12 cellular contexts compared by ENCODE assay signal in genomic region chr12:92943482-92944250, GRCh38. TPM values are rescaled to one million over a fixed set of nuclear protein-coding genes. Genes with fewer than 3 reads are reported as not detected.
DNase-seq lines count a peak whose midpoint lies in the region; ATAC-seq and TF ChIP-seq lines count a peak whose summit lies in the region.
"Had no signal": no experiment of that assay in that cellular context is flagged by ENCODE, and none has a peak within 500 bp of the region (broad histone marks: within the 10 kb centered on the region; RNA-seq: fewer than 3 reads in every experiment).

No MANE protein-coding gene starts in this region.

- H3K4me3 ChIP-seq in RWPE2 (ENCODE audit: severe bottlenecking) = no peak overlapping the region
- H3K4me3 ChIP-seq: lower lobe of right lung had no signal

- DNase-seq in EH (ENCODE audit: low read depth) = peak; percentile 23
- DNase-seq in HFFc6 = no peak
- no peak for DNase-seq in RWPE2 (ENCODE audit: low spot score)
- DNase-seq in iris pigment epithelial cell (ENCODE audit: low read depth) = peak; percentile 78
- DNase-seq in effector CD4-positive, alpha-beta T cell = no peak
- DNase-seq in activated CD8-positive, alpha-beta memory T cell treated with anti-CD3 and anti-CD28 coated beads for 24 hours = no peak
- DNase-seq: C1 segment of cervical spinal cord, lower lobe of right lung, T-helper 17 cell had no signal

- no peak overlapping the region for H3K27ac ChIP-seq in RWPE2 (ENCODE audit: poor library complexity, severe bottlenecking)
- H3K27ac ChIP-seq: lower lobe of right lung had no signal

- H3K9me3 Mint-ChIP-seq in HFFc6 = no peaks in the 10 kb centered on the region
- H3K9me3 Mint-ChIP-seq: activated T-helper 1 cell treated with anti-CD3 and anti-CD28 coated beads, Interleukin-12 subunit alpha, Interleukin-12 subunit beta, Interleukin-2, Interleukin-4 antibody, amounts not matched to agents 30 ng/mL and 10 ng/mL and 1 ng/mL, durations not matched to agents 14 hours and 24 hours and 36 hours had no signal

- H3K27me3 Mint-ChIP-seq in HFFc6 (ENCODE audit: insufficient read depth) = no peaks in the 10 kb centered on the region; the same call in 1 of the 2 replicates

- peaks cover 13% of the 10 kb centered on the region for H3K4me1 ChIP-seq in RWPE2 (ENCODE audit: insufficient read depth, poor library complexity, severe bottlenecking)
- H3K4me1 ChIP-seq: lower lobe of right lung had no signal

- 0 out of 3 replicates have a peak, but pooled peaks have one; percentile 35 for ATAC-seq in RWPE2 (ENCODE audit: low read depth)
- no peak for ATAC-seq in GM19351 (IDR thresholded peaks at IDR 0.05; ENCODE audit: unreplicated experiment)
- ATAC-seq in GM19023 (IDR thresholded peaks at IDR 0.05; ENCODE audit: unreplicated experiment) = no peak
- ATAC-seq: lower lobe of right lung, T-helper 17 cell had no signal

- TF ChIP-seq CTCF in HFFc6 (IDR thresholded peaks at IDR 0.05) = peak; percentile 16; the same call in 1 of the 2 replicates
- TF ChIP-seq CTCF in RWPE2 (IDR thresholded peaks at IDR 0.05; ENCODE audit: poor library complexity, severe bottlenecking) = peak; percentile 39

- no peaks in the 10 kb centered on the region for H3K27me3 ChIP-seq in RWPE2 (ENCODE audit: insufficient read depth, poor library complexity, severe bottlenecking)

- H3K4me1 Mint-ChIP-seq in HFFc6 (ENCODE audit: low read depth) = peaks cover 18% of the 10 kb centered on the region
- H3K4me1 Mint-ChIP-seq: T-helper 17 cell had no signal

- H3K9me3 ChIP-seq in RWPE2 (ENCODE audit: severe bottlenecking) = no peaks in the 10 kb centered on the region
- H3K9me3 ChIP-seq: lower lobe of right lung had no signal

- H3K27ac Mint-ChIP-seq in HFFc6 = 0 out of 2 replicates have a peak overlapping the region, but pooled peaks have one; percentile 15
- H3K27ac Mint-ChIP-seq: activated T-helper 1 cell treated with anti-CD3 and anti-CD28 coated beads, Interleukin-12 subunit alpha, Interleukin-12 subunit beta, Interleukin-2, Interleukin-4 antibody, amounts not matched to agents 30 ng/mL and 10 ng/mL and 1 ng/mL, durations not matched to agents 14 hours and 24 hours and 36 hours; T-helper 17 cell had no signal

- H3K36me3 Mint-ChIP-seq in HFFc6 (ENCODE audit: low read depth) = no peaks in the 10 kb centered on the region

- no peaks in the 10 kb centered on the region for H3K36me3 ChIP-seq in RWPE2 (ENCODE audit: low read depth)
- H3K36me3 ChIP-seq: lower lobe of right lung had no signal

- H3K4me3 Mint-ChIP-seq in HFFc6 = no peak overlapping the region
- H3K4me3 Mint-ChIP-seq: activated T-helper 1 cell treated with anti-CD3 and anti-CD28 coated beads, Interleukin-12 subunit alpha, Interleukin-12 subunit beta, Interleukin-2, Interleukin-4 antibody, amounts not matched to agents 30 ng/mL and 10 ng/mL and 1 ng/mL, durations not matched to agents 14 hours and 24 hours and 36 hours; T-helper 17 cell had no signal

RNA-seq across cellular contexts. Expression of gene EEA1, which starts 14.6 kb away (rescaled TPM):
- 10 to 100 TPM; 40.7 to 45.2 (median 44.1) TPM for total RNA-seq in HFFc6 (2021; fragmentation: NEBNext Ultra II Directional; extraction: Animal tissue kit (Norgen Biotek cat#: 25700))

Comparison
In these comparisons a context has a peak if more than half of its experiments do, and no peak if none do; other contexts are left out.
1. DNase-seq: peak in EH (single experiment) and iris pigment epithelial cell (single experiment); none in HFFc6 (single experiment), RWPE2 (single experiment), effector CD4-positive, alpha-beta T cell (single experiment) and activated CD8-positive, alpha-beta memory T cell treated with anti-CD3 and anti-CD28 coated beads for 24 hours (single experiment).